Comparison of ENCODE assay signal across 1 cellular context in genomic region chrX:49185062-49185394, GRCh38.
TF ChIP-seq lines count a peak whose summit lies in the region.

No MANE protein-coding gene starts in this region.

TF ChIP-seq in endothelial cell of umbilical vein, 7 proteins besides CTCF, POLR2A, EP300 and RAD21 (continued from another document):
- no peak for TF ChIP-seq FOS (IDR thresholded peaks at IDR 0.05; ENCODE audit: borderline replicate concordance, insufficient read depth, low read length)
- TF ChIP-seq JUN (IDR thresholded peaks at IDR 0.05; ENCODE audit: borderline replicate concordance, insufficient read depth, insufficient read length, low read depth) = no peak
- TF ChIP-seq, protein P1, sequence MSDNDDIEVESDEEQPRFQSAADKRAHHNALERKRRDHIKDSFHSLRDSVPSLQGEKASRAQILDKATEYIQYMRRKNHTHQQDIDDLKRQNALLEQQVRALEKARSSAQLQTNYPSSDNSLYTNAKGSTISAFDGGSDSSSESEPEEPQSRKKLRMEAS (IDR thresholded peaks at IDR 0.05; ENCODE audit: insufficient read depth, insufficient read length) = no peak
- no peak for TF ChIP-seq GATA2 (IDR thresholded peaks at IDR 0.05; ENCODE audit: insufficient read depth, insufficient read length, low read depth, low read length)
- TF ChIP-seq MYC (IDR thresholded peaks at IDR 0.05; ENCODE audit: low read depth, low read length) = no peak
